25 cellular contexts compared by ENCODE assay signal in genomic region chr6:98971303-98971702, GRCh38.
"Had no signal": no experiment of that assay in that cellular context is flagged by ENCODE, and none has a peak within 500 bp of the region (broad histone marks: within the 10 kb centered on the region; RNA-seq: fewer than 3 reads in every experiment).

No MANE protein-coding gene starts in this region.

- H3K9me3 Mint-ChIP-seq: effector memory CD8-positive, alpha-beta T cell had no signal

- H3K79me2 ChIP-seq: hepatocyte had no signal

- ATAC-seq: effector memory CD8-positive, alpha-beta T cell; esophagus mucosa; left ventricle myocardium superior; natural killer cell had no signal

- DNase-seq: activated CD4-positive, alpha-beta memory T cell treated with anti-CD3 and anti-CD28 coated beads for 36 hours; activated CD4-positive, alpha-beta T cell treated with anti-CD3 and anti-CD28 coated beads for 48 hours; activated CD4-positive, CD25-positive, alpha-beta regulatory T cell; activated effector memory CD4-positive, alpha-beta T cell treated with Interleukin-2 at 50 U/mL for 16 hours; activated naive CD4-positive, alpha-beta T cell treated with anti-CD3 and anti-CD28 coated beads for 36 hours; activated naive CD8-positive, alpha-beta T cell treated with anti-CD3 and anti-CD28 coated beads, Interleukin-2, amount 10 ng/mL, durations not matched to agents 7 days and 5 days; activated T-cell treated with anti-CD3 and anti-CD28 coated beads, Interleukin-2, amount 50 U/mL, for 48 hours; amniotic stem cell; colonic mucosa; dorsolateral prefrontal cortex; effector memory CD8-positive, alpha-beta T cell; foreskin melanocyte; left ventricle myocardium superior; midbrain; natural killer cell; ovary; stimulated activated CD4-positive, alpha-beta T cell treated with anti-CD3 and anti-CD28 coated beads, Interleukin-2, amount 100 ng/mL, for 48 hours; substantia nigra; thyroid gland had no signal

- H3K4me3 Mint-ChIP-seq: activated CD4-positive, alpha-beta memory T cell treated with anti-CD3 and anti-CD28 coated beads for 36 hours; activated naive CD4-positive, alpha-beta T cell treated with anti-CD3 and anti-CD28 coated beads for 36 hours; activated naive CD8-positive, alpha-beta T cell treated with anti-CD3 and anti-CD28 coated beads, Interleukin-2, amount 10 ng/mL, durations not matched to agents 7 days and 5 days; effector memory CD8-positive, alpha-beta T cell; natural killer cell; stimulated activated naive CD8-positive, alpha-beta T cell treated with anti-CD3 and anti-CD28 coated beads, Interleukin-15, Interleukin-2, amounts not matched to agents 100 ng/mL and 50 ng/mL, for 24 hours had no signal

- H3K4me2 ChIP-seq: hepatocyte had no signal

- H2AFZ ChIP-seq: hepatocyte had no signal

- FAIRE-seq: endothelial cell of umbilical vein had no signal

- H3K9me3 ChIP-seq: colonic mucosa, ovary, prostate gland, thyroid gland had no signal

- H3K36me3 Mint-ChIP-seq: activated CD4-positive, alpha-beta memory T cell treated with anti-CD3 and anti-CD28 coated beads for 36 hours; activated naive CD8-positive, alpha-beta T cell treated with anti-CD3 and anti-CD28 coated beads, Interleukin-2, amount 10 ng/mL, durations not matched to agents 7 days and 5 days; natural killer cell had no signal

- H3K27me3 ChIP-seq: breast epithelium, colonic mucosa, hepatocyte, ovary, thyroid gland had no signal

- H3K27ac Mint-ChIP-seq: activated CD4-positive, alpha-beta memory T cell treated with anti-CD3 and anti-CD28 coated beads for 36 hours; activated naive CD4-positive, alpha-beta T cell treated with anti-CD3 and anti-CD28 coated beads for 36 hours; activated naive CD8-positive, alpha-beta T cell treated with anti-CD3 and anti-CD28 coated beads, Interleukin-2, amount 10 ng/mL, durations not matched to agents 7 days and 5 days; effector memory CD8-positive, alpha-beta T cell; natural killer cell; stimulated activated naive CD8-positive, alpha-beta T cell treated with anti-CD3 and anti-CD28 coated beads, Interleukin-15, Interleukin-2, amounts not matched to agents 100 ng/mL and 50 ng/mL, for 24 hours had no signal

- H3K27me3 Mint-ChIP-seq: effector memory CD8-positive, alpha-beta T cell had no signal

- H3K4me1 Mint-ChIP-seq: activated naive CD8-positive, alpha-beta T cell treated with anti-CD3 and anti-CD28 coated beads, Interleukin-2, amount 10 ng/mL, durations not matched to agents 7 days and 5 days; natural killer cell had no signal

- H3K27ac ChIP-seq: breast epithelium, colonic mucosa, hepatocyte, ovary, prostate gland, thyroid gland had no signal

- H3K4me1 ChIP-seq: breast epithelium, colonic mucosa, prostate gland, thyroid gland had no signal
